1 cellular context compared by ENCODE assay signal in the genomic region with DNA sequence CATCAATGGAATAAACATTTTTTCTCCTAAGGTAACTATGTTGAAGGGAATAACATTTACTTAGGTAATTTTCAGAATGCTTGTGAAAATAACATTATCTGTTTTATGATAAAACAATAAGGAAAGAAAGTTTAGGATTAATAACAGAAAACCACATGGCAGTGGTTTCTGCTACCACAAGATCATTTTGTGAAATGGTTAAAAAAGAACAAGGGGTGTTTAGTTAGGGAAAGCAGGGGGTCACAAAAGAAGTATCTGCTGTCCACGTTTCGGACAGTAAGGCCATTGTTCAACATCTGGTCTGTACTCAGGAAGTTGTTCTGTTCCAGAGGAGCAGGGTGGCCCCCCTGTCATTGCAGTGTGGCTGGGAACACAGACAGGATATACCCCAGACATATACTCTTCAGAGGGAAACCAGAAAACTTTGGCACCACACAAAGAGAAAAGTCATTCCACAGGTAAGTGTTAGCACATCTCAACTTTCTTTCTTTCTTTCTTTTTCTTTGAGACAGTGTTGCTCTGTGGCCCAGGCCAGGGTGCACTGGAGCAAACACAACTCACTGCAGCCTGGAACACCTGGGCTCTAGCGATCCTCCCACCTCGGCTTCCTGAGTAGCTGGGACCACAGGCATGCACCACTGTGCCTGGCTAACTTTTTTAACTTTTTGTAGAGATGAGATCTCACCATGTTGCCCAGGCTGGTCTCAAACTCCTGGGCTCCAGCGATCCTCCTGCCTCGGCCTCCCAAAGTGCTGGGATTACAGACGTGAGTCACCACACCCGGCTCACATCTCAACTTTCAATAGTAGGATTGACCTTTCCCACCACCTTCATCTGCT.
A peak's percentile ranks its signal among the peaks of the same experiment; 100 is the strongest.
TF ChIP-seq lines count a peak whose summit lies in the region.

No MANE protein-coding gene starts in this region.

TF ChIP-seq in HepG2, 621 proteins besides CTCF, POLR2A, EP300 and RAD21 (continued from another document and continues in another):
- TF ChIP-seq ZNF33A (CRISPR knock-in tag; IDR thresholded peaks at IDR 0.05; ENCODE audit: borderline replicate concordance) (no peak), IKZF1 (IDR thresholded peaks at IDR 0.05) (no peak), RARG (CRISPR knock-in tag; IDR thresholded peaks at IDR 0.05; ENCODE audit: low read depth) (0 out of 2 replicates have a peak, but pooled peaks have one; percentile 48), RXRA (CRISPR knock-in tag; IDR thresholded peaks at IDR 0.05) (no peak; the same call in 1 of the 2 replicates), ZNF691 (CRISPR knock-in tag; IDR thresholded peaks at IDR 0.05; ENCODE audit: borderline replicate concordance, low read depth) (no peak), ZNF577 (CRISPR knock-in tag; IDR thresholded peaks at IDR 0.05; ENCODE audit: borderline replicate concordance, low read depth) (no peak), TAF1 (CRISPR knock-in tag; IDR thresholded peaks at IDR 0.05) (no peak), ZNF558 (CRISPR knock-in tag; IDR thresholded peaks at IDR 0.05; ENCODE audit: borderline replicate concordance) (no peak), PRDM15 (CRISPR knock-in tag; IDR thresholded peaks at IDR 0.05) (no peak), SALL1 (CRISPR knock-in tag; IDR thresholded peaks at IDR 0.05) (peak; percentile 72), IRF2 (CRISPR knock-in tag; IDR thresholded peaks at IDR 0.05) (peak; percentile 75; the same call in 1 of the 2 replicates), ZBTB1 (CRISPR knock-in tag; IDR thresholded peaks at IDR 0.05; ENCODE audit: borderline replicate concordance) (no peak), HCFC1 (IDR thresholded peaks at IDR 0.05; ENCODE audit: low read depth, low read length) (no peak), ZNF30 (CRISPR knock-in tag; IDR thresholded peaks at IDR 0.05) (no peak), HDAC1 (CRISPR knock-in tag; IDR thresholded peaks at IDR 0.05) (0 out of 2 replicates have a peak, but pooled peaks have one; percentile 27), NFIC (IDR thresholded peaks at IDR 0.05; ENCODE audit: low read length) (no peak; the same call in 1 of the 2 replicates), THAP8 (CRISPR knock-in tag; IDR thresholded peaks at IDR 0.05; ENCODE audit: borderline replicate concordance) (no peak), STAT5B (CRISPR knock-in tag; IDR thresholded peaks at IDR 0.05) (no peak), ZNF460 (CRISPR knock-in tag; IDR thresholded peaks at IDR 0.05; ENCODE audit: borderline replicate concordance) (no peak), ARID2 (CRISPR knock-in tag; IDR thresholded peaks at IDR 0.05; ENCODE audit: borderline replicate concordance) (peak; percentile 76; the same call in 1 of the 2 replicates), ZNF720 (CRISPR knock-in tag; IDR thresholded peaks at IDR 0.05) (no peak), ZFP82 (CRISPR knock-in tag; IDR thresholded peaks at IDR 0.05; ENCODE audit: borderline replicate concordance) (no peak), TBX3 (IDR thresholded peaks at IDR 0.05; ENCODE audit: borderline replicate concordance) (no peak), MAX (IDR thresholded peaks at IDR 0.05) (peak; percentile 43), PTBP1 (IDR thresholded peaks at IDR 0.05; ENCODE audit: low read depth, low read length, poor library complexity, severe bottlenecking) (no peak), ZNF580 (CRISPR knock-in tag; IDR thresholded peaks at IDR 0.05; ENCODE audit: borderline replicate concordance, low read depth) (0 out of 2 replicates have a peak, but pooled peaks have one; percentile 20), NFYC (CRISPR knock-in tag; IDR thresholded peaks at IDR 0.05) (no peak), ZNF883 (CRISPR knock-in tag; IDR thresholded peaks at IDR 0.05; ENCODE audit: not compliant biosample characterization) (no peak), SOX13 (IDR thresholded peaks at IDR 0.05) (peak; percentile 92), SOX13 (CRISPR knock-in tag; conservative IDR thresholded peaks at IDR 0.05 in 1 of 2, IDR thresholded peaks at IDR 0.05 in 1 of 2) (peak in 1 of 2 experiments; percentile 98; a peak in 2 of 4 replicates), ZSCAN9 (CRISPR knock-in tag; IDR thresholded peaks at IDR 0.05; ENCODE audit: borderline replicate concordance) (peak; percentile 81), PHB2 (IDR thresholded peaks at IDR 0.05; ENCODE audit: partially characterized antibody) (no peak), FOXK1 (CRISPR knock-in tag; IDR thresholded peaks at IDR 0.05; ENCODE audit: borderline replicate concordance, low read depth) (no peak), DNMT3B (CRISPR knock-in tag; conservative IDR thresholded peaks at IDR 0.05) (no peak)
- TF ChIP-seq, protein P1, sequence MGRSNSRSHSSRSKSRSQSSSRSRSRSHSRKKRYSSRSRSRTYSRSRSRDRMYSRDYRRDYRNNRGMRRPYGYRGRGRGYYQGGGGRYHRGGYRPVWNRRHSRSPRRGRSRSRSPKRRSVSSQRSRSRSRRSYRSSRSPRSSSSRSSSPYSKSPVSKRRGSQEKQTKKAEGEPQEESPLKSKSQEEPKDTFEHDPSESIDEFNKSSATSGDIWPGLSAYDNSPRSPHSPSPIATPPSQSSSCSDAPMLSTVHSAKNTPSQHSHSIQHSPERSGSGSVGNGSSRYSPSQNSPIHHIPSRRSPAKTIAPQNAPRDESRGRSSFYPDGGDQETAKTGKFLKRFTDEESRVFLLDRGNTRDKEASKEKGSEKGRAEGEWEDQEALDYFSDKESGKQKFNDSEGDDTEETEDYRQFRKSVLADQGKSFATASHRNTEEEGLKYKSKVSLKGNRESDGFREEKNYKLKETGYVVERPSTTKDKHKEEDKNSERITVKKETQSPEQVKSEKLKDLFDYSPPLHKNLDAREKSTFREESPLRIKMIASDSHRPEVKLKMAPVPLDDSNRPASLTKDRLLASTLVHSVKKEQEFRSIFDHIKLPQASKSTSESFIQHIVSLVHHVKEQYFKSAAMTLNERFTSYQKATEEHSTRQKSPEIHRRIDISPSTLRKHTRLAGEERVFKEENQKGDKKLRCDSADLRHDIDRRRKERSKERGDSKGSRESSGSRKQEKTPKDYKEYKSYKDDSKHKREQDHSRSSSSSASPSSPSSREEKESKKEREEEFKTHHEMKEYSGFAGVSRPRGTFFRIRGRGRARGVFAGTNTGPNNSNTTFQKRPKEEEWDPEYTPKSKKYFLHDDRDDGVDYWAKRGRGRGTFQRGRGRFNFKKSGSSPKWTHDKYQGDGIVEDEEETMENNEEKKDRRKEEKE (IDR thresholded peaks at IDR 0.05) = no peak
- TF ChIP-seq, protein P2, sequence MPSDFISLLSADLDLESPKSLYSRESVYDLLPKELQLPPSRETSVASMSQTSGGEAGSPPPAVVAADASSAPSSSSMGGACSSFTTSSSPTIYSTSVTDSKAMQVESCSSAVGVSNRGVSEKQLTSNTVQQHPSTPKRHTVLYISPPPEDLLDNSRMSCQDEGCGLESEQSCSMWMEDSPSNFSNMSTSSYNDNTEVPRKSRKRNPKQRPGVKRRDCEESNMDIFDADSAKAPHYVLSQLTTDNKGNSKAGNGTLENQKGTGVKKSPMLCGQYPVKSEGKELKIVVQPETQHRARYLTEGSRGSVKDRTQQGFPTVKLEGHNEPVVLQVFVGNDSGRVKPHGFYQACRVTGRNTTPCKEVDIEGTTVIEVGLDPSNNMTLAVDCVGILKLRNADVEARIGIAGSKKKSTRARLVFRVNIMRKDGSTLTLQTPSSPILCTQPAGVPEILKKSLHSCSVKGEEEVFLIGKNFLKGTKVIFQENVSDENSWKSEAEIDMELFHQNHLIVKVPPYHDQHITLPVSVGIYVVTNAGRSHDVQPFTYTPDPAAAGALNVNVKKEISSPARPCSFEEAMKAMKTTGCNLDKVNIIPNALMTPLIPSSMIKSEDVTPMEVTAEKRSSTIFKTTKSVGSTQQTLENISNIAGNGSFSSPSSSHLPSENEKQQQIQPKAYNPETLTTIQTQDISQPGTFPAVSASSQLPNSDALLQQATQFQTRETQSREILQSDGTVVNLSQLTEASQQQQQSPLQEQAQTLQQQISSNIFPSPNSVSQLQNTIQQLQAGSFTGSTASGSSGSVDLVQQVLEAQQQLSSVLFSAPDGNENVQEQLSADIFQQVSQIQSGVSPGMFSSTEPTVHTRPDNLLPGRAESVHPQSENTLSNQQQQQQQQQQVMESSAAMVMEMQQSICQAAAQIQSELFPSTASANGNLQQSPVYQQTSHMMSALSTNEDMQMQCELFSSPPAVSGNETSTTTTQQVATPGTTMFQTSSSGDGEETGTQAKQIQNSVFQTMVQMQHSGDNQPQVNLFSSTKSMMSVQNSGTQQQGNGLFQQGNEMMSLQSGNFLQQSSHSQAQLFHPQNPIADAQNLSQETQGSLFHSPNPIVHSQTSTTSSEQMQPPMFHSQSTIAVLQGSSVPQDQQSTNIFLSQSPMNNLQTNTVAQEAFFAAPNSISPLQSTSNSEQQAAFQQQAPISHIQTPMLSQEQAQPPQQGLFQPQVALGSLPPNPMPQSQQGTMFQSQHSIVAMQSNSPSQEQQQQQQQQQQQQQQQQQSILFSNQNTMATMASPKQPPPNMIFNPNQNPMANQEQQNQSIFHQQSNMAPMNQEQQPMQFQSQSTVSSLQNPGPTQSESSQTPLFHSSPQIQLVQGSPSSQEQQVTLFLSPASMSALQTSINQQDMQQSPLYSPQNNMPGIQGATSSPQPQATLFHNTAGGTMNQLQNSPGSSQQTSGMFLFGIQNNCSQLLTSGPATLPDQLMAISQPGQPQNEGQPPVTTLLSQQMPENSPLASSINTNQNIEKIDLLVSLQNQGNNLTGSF (CRISPR knock-in tag; IDR thresholded peaks at IDR 0.05) = no peak
- TF ChIP-seq, protein P3, sequence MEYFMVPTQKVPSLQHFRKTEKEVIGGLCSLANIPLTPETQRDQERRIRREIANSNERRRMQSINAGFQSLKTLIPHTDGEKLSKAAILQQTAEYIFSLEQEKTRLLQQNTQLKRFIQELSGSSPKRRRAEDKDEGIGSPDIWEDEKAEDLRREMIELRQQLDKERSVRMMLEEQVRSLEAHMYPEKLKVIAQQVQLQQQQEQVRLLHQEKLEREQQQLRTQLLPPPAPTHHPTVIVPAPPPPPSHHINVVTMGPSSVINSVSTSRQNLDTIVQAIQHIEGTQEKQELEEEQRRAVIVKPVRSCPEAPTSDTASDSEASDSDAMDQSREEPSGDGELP (IDR thresholded peaks at IDR 0.05; ENCODE audit: borderline replicate concordance, low read depth) = peak; percentile 77
- TF ChIP-seq, protein P4, sequence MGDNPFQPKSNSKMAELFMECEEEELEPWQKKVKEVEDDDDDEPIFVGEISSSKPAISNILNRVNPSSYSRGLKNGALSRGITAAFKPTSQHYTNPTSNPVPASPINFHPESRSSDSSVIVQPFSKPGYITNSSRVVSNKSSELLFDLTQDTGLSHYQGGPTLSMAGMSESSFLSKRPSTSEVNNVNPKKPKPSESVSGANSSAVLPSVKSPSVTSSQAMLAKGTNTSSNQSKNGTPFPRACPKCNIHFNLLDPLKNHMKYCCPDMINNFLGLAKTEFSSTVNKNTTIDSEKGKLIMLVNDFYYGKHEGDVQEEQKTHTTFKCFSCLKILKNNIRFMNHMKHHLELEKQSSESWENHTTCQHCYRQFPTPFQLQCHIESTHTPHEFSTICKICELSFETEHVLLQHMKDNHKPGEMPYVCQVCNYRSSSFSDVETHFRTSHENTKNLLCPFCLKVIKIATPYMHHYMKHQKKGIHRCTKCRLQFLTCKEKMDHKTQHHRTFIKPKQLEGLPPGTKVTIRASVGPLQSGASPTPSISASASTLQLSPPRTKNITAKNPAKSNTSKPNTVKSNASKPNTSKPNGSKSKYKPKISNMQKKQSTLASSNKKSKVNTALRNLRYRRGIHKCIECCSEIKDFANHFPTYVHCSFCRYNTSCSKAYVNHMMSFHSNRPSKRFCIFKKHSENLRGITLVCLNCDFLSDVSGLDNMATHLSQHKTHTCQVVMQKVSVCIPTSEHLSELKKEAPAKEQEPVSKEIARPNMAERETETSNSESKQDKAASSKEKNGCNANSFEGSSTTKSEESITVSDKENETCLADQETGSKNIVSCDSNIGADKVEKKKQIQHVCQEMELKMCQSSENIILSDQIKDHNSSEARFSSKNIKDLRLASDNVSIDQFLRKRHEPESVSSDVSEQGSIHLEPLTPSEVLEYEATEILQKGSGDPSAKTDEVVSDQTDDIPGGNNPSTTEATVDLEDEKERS (CRISPR knock-in tag; IDR thresholded peaks at IDR 0.05) = no peak
